ENCODE assay signal across 1 cellular context in genomic region chr1:92900539-92900938, GRCh38.
TF ChIP-seq lines count a peak whose summit lies in the region.

No MANE protein-coding gene starts in this region.

TF ChIP-seq in WTC11, 78 proteins besides CTCF, POLR2A, EP300 and RAD21 (continued from another document):
- TF ChIP-seq ZNF281 (CRISPR knock-in tag; IDR thresholded peaks at IDR 0.05): no peak
